1 cellular context compared by ENCODE assay signal in genomic region chr10:97046426-97047072, GRCh38.
TF ChIP-seq lines count a peak whose summit lies in the region.

No MANE protein-coding gene starts in this region.

TF ChIP-seq in H1, 55 proteins besides CTCF, POLR2A, EP300 and RAD21:
- TF ChIP-seq JUND (IDR thresholded peaks at IDR 0.05; ENCODE audit: low read length) (no peak), SP1 (IDR thresholded peaks at IDR 0.05; ENCODE audit: low read depth, low read length) (no peak), TCF12 (IDR thresholded peaks at IDR 0.05; ENCODE audit: low read depth, low read length) (no peak), CTBP2 (IDR thresholded peaks at IDR 0.05; ENCODE audit: borderline replicate concordance, insufficient read depth, insufficient read length, low read length) (no peak), SIRT6 (IDR thresholded peaks at IDR 0.05; ENCODE audit: low read length) (no peak), NRF1 (IDR thresholded peaks at IDR 0.05; ENCODE audit: low read depth, low read length) (no peak)
